In the genomic region with DNA sequence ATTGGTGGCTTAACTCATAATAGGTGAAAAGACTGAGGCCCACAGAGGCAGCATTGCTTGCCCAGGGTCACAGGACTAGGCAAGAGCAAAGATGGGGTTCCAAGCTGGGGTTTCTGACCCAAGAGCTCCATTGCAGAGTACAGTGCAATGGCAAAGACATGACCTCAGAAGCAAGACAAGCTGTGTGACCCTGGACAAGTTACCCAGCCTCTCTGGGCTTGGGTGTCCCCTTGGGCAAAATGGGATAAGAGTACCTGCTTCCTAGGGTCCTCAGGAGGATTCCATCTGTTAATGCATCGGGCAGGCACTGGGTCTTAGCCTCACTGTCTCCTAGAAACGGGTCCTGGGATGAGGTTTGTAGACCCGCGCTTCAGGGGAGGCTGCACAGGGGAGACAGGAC, we compare ENCODE assay signal across 19 cellular contexts.
DNase-seq lines count a peak whose midpoint lies in the region; ATAC-seq and TF ChIP-seq lines count a peak whose summit lies in the region.
"Had no signal": no experiment of that assay in that cellular context is flagged by ENCODE, and none has a peak within 500 bp of the region (broad histone marks: within the 10 kb centered on the region; RNA-seq: fewer than 3 reads in every experiment).

No MANE protein-coding gene starts in this region.

- H3K27me3 ChIP-seq in right atrium auricular region (no peaks in the 10 kb centered on the region), endodermal cell (ENCODE audit: control insufficient read depth, insufficient read depth, low read length, poor library complexity, severe bottlenecking) (no peaks in the 10 kb centered on the region), prostate gland (replicated peaks; ENCODE audit: insufficient read depth) (no peaks in the 10 kb centered on the region)

- H3K27ac ChIP-seq in right atrium auricular region = peak overlapping the region; percentile 61 to 71
- peak overlapping the region; percentile 18 for H3K27ac ChIP-seq in endodermal cell (ENCODE audit: low read depth, low read length)
- peak overlapping the region; percentile 25 to 59 for H3K27ac ChIP-seq in prostate gland
- H3K27ac ChIP-seq: GM23248 had no signal

- ATAC-seq in Right ventricle myocardium superior (ENCODE audit: poor library complexity) (no peak), GM18498 (IDR thresholded peaks at IDR 0.05; ENCODE audit: unreplicated experiment) (no peak)
- ATAC-seq: activated T-cell treated with anti-CD3 and anti-CD28 coated beads, Interleukin-2, amount 50 U/mL, for 4 hours; naive thymus-derived CD4-positive, alpha-beta T cell; T-helper 17 cell had no signal

- DNase-seq in right atrium auricular region (ENCODE audit: low spot score) (no peak), Right ventricle myocardium superior (no peak), endodermal cell (no peak), prostate gland (ENCODE audit: low spot score) (no peak), HFFc6 (no peak), DMS53 treated with DMSO at 0.1 percent for 48 hours (lab: John Stamatoyannopoulos, UW; ENCODE audit: unreplicated experiment) (no peak), NCI-H1105 (lab: John Stamatoyannopoulos, UW) (no peak)
- DNase-seq: activated CD4-positive, alpha-beta memory T cell treated with anti-CD3 and anti-CD28 coated beads for 36 hours; activated T-cell treated with anti-CD3 and anti-CD28 coated beads, Interleukin-2, amount 50 U/mL, for 4 hours; CD4-positive, alpha-beta T cell; DMS53; naive thymus-derived CD4-positive, alpha-beta T cell; NCI-H187 treated with DMSO at 0.1 percent for 48 hours; NCI-H446; NK-92 treated with Interleukin-12 subunit alpha and Interleukin-12 subunit beta, amount 100 ng/mL, for 24 hours; T-helper 17 cell had no signal

- TF ChIP-seq POLR2A in prostate gland (IDR thresholded peaks at IDR 0.05) = no peak

- H3K36me3 ChIP-seq in right atrium auricular region (no peaks in the 10 kb centered on the region), endodermal cell (ENCODE audit: control insufficient read depth, insufficient read depth, low read length) (no peaks in the 10 kb centered on the region), prostate gland (no peaks in the 10 kb centered on the region)

- H3K9me3 ChIP-seq in right atrium auricular region = no peaks in the 10 kb centered on the region
- no peaks in the 10 kb centered on the region for H3K9me3 ChIP-seq in endodermal cell (ENCODE audit: control insufficient read depth, low read length)
- no peaks in the 10 kb centered on the region for H3K9me3 ChIP-seq in prostate gland

- H3K36me3 Mint-ChIP-seq in endodermal cell (ENCODE audit: low read depth) (no peaks in the 10 kb centered on the region), HFFc6 (ENCODE audit: low read depth) (no peaks in the 10 kb centered on the region)
- H3K36me3 Mint-ChIP-seq: activated CD4-positive, alpha-beta memory T cell treated with anti-CD3 and anti-CD28 coated beads for 36 hours; activated naive CD4-positive, alpha-beta T cell treated with anti-CD3 and anti-CD28 coated beads, Interleukin-2, amount 50 U/mL, for 24 hours; naive thymus-derived CD4-positive, alpha-beta T cell had no signal

- H3K4me1 ChIP-seq in right atrium auricular region (peaks cover 0 to 53% of the 10 kb centered on the region in 2 donors), endodermal cell (ENCODE audit: control insufficient read depth, insufficient read depth, low read length) (peaks cover 8% of the 10 kb centered on the region), prostate gland (replicated peaks) (peaks cover 19% of the 10 kb centered on the region)

- H3K9me3 Mint-ChIP-seq in endodermal cell (no peaks in the 10 kb centered on the region), HFFc6 (no peaks in the 10 kb centered on the region)
- H3K9me3 Mint-ChIP-seq: activated CD4-positive, alpha-beta memory T cell treated with anti-CD3 and anti-CD28 coated beads for 36 hours; activated naive CD4-positive, alpha-beta T cell treated with anti-CD3 and anti-CD28 coated beads, Interleukin-2, amount 50 U/mL, for 24 hours; activated T-cell treated with anti-CD3 and anti-CD28 coated beads, Interleukin-2, amount 50 U/mL, for 4 hours; CD4-positive, alpha-beta T cell had no signal

- H3K27me3 Mint-ChIP-seq in endodermal cell (ENCODE audit: insufficient read depth) (no peaks in the 10 kb centered on the region), HFFc6 (ENCODE audit: insufficient read depth) (peaks cover 6% of the 10 kb centered on the region)
- H3K27me3 Mint-ChIP-seq: activated CD4-positive, alpha-beta memory T cell treated with anti-CD3 and anti-CD28 coated beads for 36 hours; activated naive CD4-positive, alpha-beta T cell treated with anti-CD3 and anti-CD28 coated beads, Interleukin-2, amount 50 U/mL, for 24 hours; CD4-positive, alpha-beta T cell; naive thymus-derived CD4-positive, alpha-beta T cell had no signal

- H3K4me3 Mint-ChIP-seq in endodermal cell = no peak overlapping the region
- H3K4me3 Mint-ChIP-seq in HFFc6 = no peak overlapping the region
- H3K4me3 Mint-ChIP-seq: activated CD4-positive, alpha-beta memory T cell treated with anti-CD3 and anti-CD28 coated beads for 36 hours; activated naive CD4-positive, alpha-beta T cell treated with anti-CD3 and anti-CD28 coated beads, Interleukin-2, amount 50 U/mL, for 24 hours; activated T-cell treated with anti-CD3 and anti-CD28 coated beads, Interleukin-2, amount 50 U/mL, for 4 hours; CD4-positive, alpha-beta T cell; naive thymus-derived CD4-positive, alpha-beta T cell; T-helper 17 cell had no signal

- no peak overlapping the region for H3K27ac Mint-ChIP-seq in endodermal cell
- H3K27ac Mint-ChIP-seq in HFFc6 = no peak overlapping the region
- H3K27ac Mint-ChIP-seq: activated CD4-positive, alpha-beta memory T cell treated with anti-CD3 and anti-CD28 coated beads for 36 hours; activated naive CD4-positive, alpha-beta T cell treated with anti-CD3 and anti-CD28 coated beads, Interleukin-2, amount 50 U/mL, for 24 hours; CD4-positive, alpha-beta T cell; T-helper 17 cell had no signal

- 80 to 86% methylated on average over 4 of the region's 4 CpGs for WGBS in endodermal cell (ENCODE audit: insufficient coverage in 1 of 2, insufficient read length in 1 of 2), 2 experiments
- WGBS in prostate gland = 81% methylated on average over 4 of the region's 4 CpGs

- intact Hi-C loops in Right ventricle myocardium superior (cut with DNase I) (loop anchor here (10.0 kb wide), 1 partner anchor 104 kb away; no protein-coding TSS in a partner anchor), prostate gland (cut with DNase I) (no loop called here)

- H3K9ac ChIP-seq in endodermal cell (ENCODE audit: extremely low read depth, low read length, poor library complexity, severe bottlenecking) = no peak overlapping the region
- H3K9ac ChIP-seq: GM23248 had no signal

- H3K4me3 ChIP-seq in right atrium auricular region = no peak overlapping the region
- H3K4me3 ChIP-seq in endodermal cell (ENCODE audit: low read length) = no peak overlapping the region
- no peak overlapping the region for H3K4me3 ChIP-seq in prostate gland
- H3K4me3 ChIP-seq: GM23248 had no signal

- H3K4me1 Mint-ChIP-seq in endodermal cell (peaks cover 21% of the 10 kb centered on the region), HFFc6 (ENCODE audit: low read depth) (peaks cover 58% of the 10 kb centered on the region)
- H3K4me1 Mint-ChIP-seq: activated naive CD4-positive, alpha-beta T cell treated with anti-CD3 and anti-CD28 coated beads, Interleukin-2, amount 50 U/mL, for 24 hours had no signal

- TF ChIP-seq CTCF in right atrium auricular region (IDR thresholded peaks at IDR 0.05) (no peak), endodermal cell (conservative IDR thresholded peaks at IDR 0.05) (no peak), prostate gland (IDR thresholded peaks at IDR 0.05) (no peak), HFFc6 (IDR thresholded peaks at IDR 0.05) (no peak)
